In the genomic region with DNA sequence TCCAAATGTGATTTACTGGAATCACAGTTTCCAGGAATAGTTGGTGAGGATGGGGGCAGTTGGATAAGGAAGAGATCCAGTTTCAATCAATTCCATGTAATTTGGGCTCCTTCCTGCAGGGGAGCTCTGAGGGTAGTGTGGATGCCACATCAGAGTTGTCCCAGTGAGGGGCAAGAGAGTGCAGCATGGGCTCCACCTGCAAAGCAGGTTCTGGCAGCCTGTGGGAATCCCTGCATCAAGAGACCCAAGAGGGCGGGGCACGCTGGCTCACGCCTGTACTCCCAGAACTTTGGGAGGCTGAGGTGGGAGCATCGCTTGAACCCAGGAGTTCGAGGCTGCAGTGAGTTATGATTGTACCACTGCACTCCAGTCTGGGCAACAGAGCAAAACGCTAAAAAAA, we compare ENCODE assay signal across 20 cellular contexts.
DNase-seq lines count a peak whose midpoint lies in the region; ATAC-seq, FAIRE-seq and TF ChIP-seq lines count a peak whose summit lies in the region.
"Had no signal": no experiment of that assay in that cellular context is flagged by ENCODE, and none has a peak within 500 bp of the region (broad histone marks: within the 10 kb centered on the region; RNA-seq: fewer than 3 reads in every experiment).

No MANE protein-coding gene starts in this region.

- no peak overlapping the region for H3K9ac ChIP-seq in H1 (replicated peaks in 1 of 4; ENCODE audit: extremely low read depth in 1 of 4, low read depth in 3 of 4, low read length in 3 of 4)

- no peak overlapping the region for H2BK15ac ChIP-seq in H1 (ENCODE audit: low read length)

- no peak overlapping the region for H3K14ac ChIP-seq in H1 (ENCODE audit: insufficient read length)

- H3K4me1 ChIP-seq in HEK293 (ENCODE audit: control insufficient read depth, insufficient read depth, low read length) (no peaks in the 10 kb centered on the region), H1 (replicated peaks in 1 of 4; ENCODE audit: control insufficient read depth in 3 of 4, insufficient read depth in 4 of 4, low read length in 3 of 4) (peaks cover 0 to 17% (median 9%) of the 10 kb centered on the region in 4 experiments; a peak in 5 of 7 replicates)
- H3K4me1 ChIP-seq: testis had no signal

- intact Hi-C loops in posterior vena cava (cut with DNase I): no loop called here

- H4K8ac ChIP-seq in H1 (ENCODE audit: extremely low read depth, insufficient read depth, low read length): no peak overlapping the region

- H3K23me2 ChIP-seq in H1 (ENCODE audit: low read depth, low read length): no peaks in the 10 kb centered on the region

- no peak overlapping the region for H3K4me2 ChIP-seq in H1 (ENCODE audit: insufficient read depth in 1 of 2, low read depth in 2 of 2, low read length in 2 of 2)

- no peak overlapping the region for H2BK12ac ChIP-seq in H1 (ENCODE audit: low read depth, low read length)

- no peak overlapping the region for H2BK20ac ChIP-seq in H1 (ENCODE audit: low read length)

- no peak overlapping the region for H2AFZ ChIP-seq in H1 (ENCODE audit: low read length)

- H3K79me1 ChIP-seq in H1 (ENCODE audit: low read depth, low read length): no peaks in the 10 kb centered on the region

- CTCF ChIA-PET in HEK293 (lab: Yijun Ruan, JAX) (interaction anchor here (0.7 to 1.5 kb wide), 4 partner anchors 11 to 484 kb away, joined by 3 to 5 read pairs (median 4); no protein-coding TSS in a partner anchor), H1 (lab: Charles Lee; ENCODE audit: partially characterized antibody) (interaction anchor here (0.6 to 2.6 kb wide), 9 partner anchors 10 to 142 kb away, joined by 3 to 9 read pairs (median 4); no protein-coding TSS in a partner anchor)

- peak; percentile 18 to 42; a peak in 2 of 4 replicates for TF ChIP-seq RAD21 in H1 (IDR thresholded peaks at IDR 0.05 in 1 of 2, conservative IDR thresholded peaks at IDR 0.05 in 1 of 2; ENCODE audit: low read depth in 2 of 2, low read length in 2 of 2)

- peak; percentile 53 for DNase-seq in ELF-1 (ENCODE audit: low read depth, low spot score)
- no peak for DNase-seq in H1 (ENCODE audit: low read depth in 1 of 2, low spot score in 2 of 2)
- peak; percentile 22 for DNase-seq in posterior vena cava (ENCODE audit: low spot score)
- no peak for DNase-seq in GM03348 (ENCODE audit: low spot score)
- DNase-seq in cerebellum (ENCODE audit: low spot score): no peak
- DNase-seq: activated CD4-positive, alpha-beta T cell treated with anti-CD3 and anti-CD28 coated beads, Interleukin-2, amount 10 ng/mL, durations not matched to agents 7 days and 5 days; activated naive CD4-positive, alpha-beta T cell treated with anti-CD3 and anti-CD28 coated beads for 36 hours; activated T-cell treated with anti-CD3 and anti-CD28 coated beads for 4 hours; CD8-positive, alpha-beta memory T cell; central memory CD4-positive, alpha-beta T cell; DND-41; effector CD8-positive, alpha-beta T cell; KG1; NCI-H1092 treated with DMSO at 0.1 percent for 48 hours; NCI-H2107; nucleus accumbens; testis had no signal

- H3K56ac ChIP-seq in H1 (replicated peaks; ENCODE audit: insufficient read length, low read depth, low read length): no peak overlapping the region

- no peak overlapping the region for H3K4me3 ChIP-seq in HEK293 (ENCODE audit: low read depth, low read length)
- no peak overlapping the region for H3K4me3 ChIP-seq in H1 (ENCODE audit: extremely low read depth in 1 of 4, insufficient read depth in 2 of 4, low read depth in 3 of 4, low read length in 4 of 4)
- H3K4me3 ChIP-seq: testis had no signal

- no peak for FAIRE-seq in H1 (lab: Jason Lieb, UNC)
- FAIRE-seq: H54 had no signal

- H2BK120ac ChIP-seq in H1 (replicated peaks; ENCODE audit: low read depth, low read length): no peak overlapping the region

- 73% methylated on average over 6 of the region's 6 CpGs; no CpG with 5 or more reads in 1 of the 2 experiments for WGBS in H1 (ENCODE audit: extremely low coverage in 1 of 2, insufficient coverage in 1 of 2, insufficient read length in 1 of 2, insufficient replicate concordance in 2 of 2, low coverage in 1 of 2, low lambda C conversion rate in 2 of 2, missing lambda C conversion rate in 1 of 2), 2 experiments

- H2AK5ac ChIP-seq in H1 (ENCODE audit: low read depth, low read length): no peak overlapping the region

- TF ChIP-seq CTCF in HEK293 (tag by site-specific recombination; IDR thresholded peaks at IDR 0.05) (peak; percentile 40; the same call in 1 of the 2 replicates), H1 (IDR thresholded peaks at IDR 0.05; ENCODE audit: control extremely low read depth in 1 of 3, insufficient read depth in 1 of 3, low read depth in 1 of 3, low read length in 3 of 3) (peak; percentile 18 to 43 (median 37))

- H3K27ac ChIP-seq in HEK293 (ENCODE audit: extremely low read depth, low read depth, low read length): no peak overlapping the region
- H3K27ac ChIP-seq in H1 (ENCODE audit: low read depth, low read length): no peak overlapping the region
- H3K27ac ChIP-seq: testis had no signal

- POLR2A ChIA-PET in HEK293 (lab: Yijun Ruan, JAX) (no interaction called here), H1 (lab: Charles Lee; ENCODE audit: partially characterized antibody) (no interaction called here)

- H4K20me1 ChIP-seq in H1 (replicated peaks in 1 of 2; ENCODE audit: control insufficient read depth in 1 of 2, insufficient read depth in 2 of 2, low read length in 2 of 2): no peaks in the 10 kb centered on the region

- H3K36me3 ChIP-seq in HEK293 (ENCODE audit: control insufficient read depth in 2 of 2, insufficient read depth in 1 of 2, low read length in 2 of 2) (no peaks in the 10 kb centered on the region), H1 (ENCODE audit: control insufficient read depth in 2 of 4, insufficient read depth in 4 of 4, low read length in 3 of 4) (no peaks in the 10 kb centered on the region)

- TF ChIP-seq POLR2A in H1 (IDR thresholded peaks at IDR 0.05; ENCODE audit: control extremely low read depth in 1 of 2, low read depth in 2 of 2, low read length in 2 of 2): no peak

- H3K9me3 ChIP-seq in HEK293 (ENCODE audit: control insufficient read depth, insufficient read depth, low read depth, low read length) (no peaks in the 10 kb centered on the region), H1 (ENCODE audit: insufficient read depth in 2 of 2, low read depth in 1 of 2, low read length in 1 of 2) (peaks cover 37 to 78% of the 10 kb centered on the region in 2 experiments; a peak in 3 of 4 replicates)
- H3K9me3 ChIP-seq: testis had no signal

- H4K91ac ChIP-seq in H1 (replicated peaks; ENCODE audit: insufficient read length, low read length): no peak overlapping the region

- no peak for TF ChIP-seq EP300 in H1 (IDR thresholded peaks at IDR 0.05; ENCODE audit: borderline replicate concordance in 1 of 2, low read depth in 2 of 2, low read length in 2 of 2)

- no peak overlapping the region for H3K18ac ChIP-seq in H1 (ENCODE audit: extremely low read depth, low read length)

- no peak overlapping the region for H3K23ac ChIP-seq in H1 (ENCODE audit: insufficient read length)

- H2BK5ac ChIP-seq in H1 (ENCODE audit: low read depth, low read length): no peak overlapping the region

- ATAC-seq in HG02623 (IDR thresholded peaks at IDR 0.05; ENCODE audit: unreplicated experiment): no peak

- no peaks in the 10 kb centered on the region for H3K79me2 ChIP-seq in H1 (ENCODE audit: control insufficient read depth in 1 of 2, insufficient read depth in 2 of 2, low read length in 2 of 2)

- no peaks in the 10 kb centered on the region for H3K27me3 ChIP-seq in H1 (replicated peaks in 1 of 4; ENCODE audit: control insufficient read depth in 3 of 4, extremely low read depth in 1 of 4, insufficient read depth in 3 of 4, low read length in 3 of 4)
- H3K27me3 ChIP-seq: testis had no signal

- H4K5ac ChIP-seq in H1 (ENCODE audit: insufficient read length, low read depth, low read length): no peak overlapping the region

- no peak overlapping the region for H3K4ac ChIP-seq in H1 (replicated peaks; ENCODE audit: insufficient read length, low read depth, low read length)

TF ChIP-seq in HEK293, 187 proteins besides CTCF, POLR2A, EP300 and RAD21 (continues in another document):
- no peak for TF ChIP-seq ZNF76 (tag by site-specific recombination; IDR thresholded peaks at IDR 0.05; ENCODE audit: borderline replicate concordance, low read depth)
- TF ChIP-seq ZNF2 (tag by site-specific recombination; IDR thresholded peaks at IDR 0.05): no peak
- TF ChIP-seq ZNF548 (tag by site-specific recombination; IDR thresholded peaks at IDR 0.05): no peak
- TF ChIP-seq ZNF473 (tag by site-specific recombination; IDR thresholded peaks at IDR 0.05): no peak

TF ChIP-seq in H1, 55 proteins besides CTCF, POLR2A, EP300 and RAD21:
- TF ChIP-seq, protein P1, sequence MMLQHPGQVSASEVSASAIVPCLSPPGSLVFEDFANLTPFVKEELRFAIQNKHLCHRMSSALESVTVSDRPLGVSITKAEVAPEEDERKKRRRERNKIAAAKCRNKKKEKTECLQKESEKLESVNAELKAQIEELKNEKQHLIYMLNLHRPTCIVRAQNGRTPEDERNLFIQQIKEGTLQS (IDR thresholded peaks at IDR 0.05; ENCODE audit: insufficient read depth, low read depth, low read length): no peak
- no peak for TF ChIP-seq RFX5 (IDR thresholded peaks at IDR 0.05; ENCODE audit: borderline replicate concordance, low read depth, low read length)
- TF ChIP-seq CBX5 (IDR thresholded peaks at IDR 0.05; ENCODE audit: low read depth, low read length): no peak
- no peak for TF ChIP-seq POU5F1 (IDR thresholded peaks at IDR 0.05; ENCODE audit: low read depth, low read length)
- no peak for TF ChIP-seq RBBP5 (IDR thresholded peaks at IDR 0.05; ENCODE audit: borderline replicate concordance, low read depth, low read length)
- no peak for TF ChIP-seq NANOG (IDR thresholded peaks at IDR 0.05; ENCODE audit: insufficient read depth, low read depth, low read length, poor library complexity, severe bottlenecking)
- TF ChIP-seq KDM4A (IDR thresholded peaks at IDR 0.05; ENCODE audit: low read depth, low read length, severe bottlenecking): no peak
- TF ChIP-seq TBP (IDR thresholded peaks at IDR 0.05; ENCODE audit: low read depth, low read length): no peak
- TF ChIP-seq RXRA (IDR thresholded peaks at IDR 0.05; ENCODE audit: insufficient read depth, low read depth, low read length): no peak
- no peak for TF ChIP-seq YY1 (IDR thresholded peaks at IDR 0.05; ENCODE audit: low read depth, low read length)
- TF ChIP-seq FOSL1 (IDR thresholded peaks at IDR 0.05; ENCODE audit: insufficient read depth, low read depth, low read length): no peak
- no peak for TF ChIP-seq POLR2AphosphoS5 (IDR thresholded peaks at IDR 0.05; ENCODE audit: low read depth, low read length)

Comparison
In these comparisons a context has a peak if more than half of its experiments do, and no peak if none do; other contexts are left out.
1. DNase-seq: peak in ELF-1 (single experiment) and posterior vena cava (single experiment); none in H1 (0 of 2), GM03348 (single experiment) and cerebellum (single experiment).